In the genomic region with DNA sequence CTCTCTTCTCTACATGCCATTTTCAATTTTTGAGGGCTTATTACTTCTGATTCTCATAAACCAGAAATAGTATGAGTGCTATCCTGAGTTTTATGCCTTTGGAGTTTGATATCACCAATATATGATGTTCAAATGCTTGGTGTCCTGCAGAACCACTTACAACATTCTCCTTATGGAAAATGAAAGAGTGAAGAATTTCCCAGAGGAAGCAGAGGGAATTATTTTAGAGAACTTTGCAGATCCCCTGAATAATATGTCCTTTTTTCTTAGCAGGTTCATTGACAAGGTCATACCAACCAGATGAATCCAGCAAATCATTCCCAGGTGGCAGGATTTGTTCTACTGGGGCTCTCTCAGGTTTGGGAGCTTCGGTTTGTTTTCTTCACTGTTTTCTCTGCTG, we compare ENCODE assay signal across 38 cellular contexts. TPM values are rescaled to one million over a fixed set of nuclear protein-coding genes. Genes with fewer than 3 reads are reported as not detected.
"Had no signal": no experiment of that assay in that cellular context is flagged by ENCODE, and none has a peak within 500 bp of the region (broad histone marks: within the 10 kb centered on the region; RNA-seq: fewer than 3 reads in every experiment).

A gene (plus strand): TSS at position 301 of the 400 bp plus-strand sequence. CDS start 0 bp downstream, at position 301.

- H3K36me3 ChIP-seq: adrenal gland, ascending aorta, brain microvascular endothelial cell, cardiac muscle cell had no signal

- H3K4me3 ChIP-seq: adrenal gland, ascending aorta, body of pancreas, cardiac muscle cell had no signal

- H3K4me1 ChIP-seq: adrenal gland, ascending aorta had no signal

- H3K27me3 ChIP-seq: adrenal gland, ascending aorta, body of pancreas, brain microvascular endothelial cell, cardiac muscle cell had no signal

- H3K27ac ChIP-seq: adrenal gland, ascending aorta, body of pancreas, brain microvascular endothelial cell, cardiac muscle cell had no signal

- H3K9me3 ChIP-seq: adrenal gland, ascending aorta, body of pancreas had no signal

- DNase-seq: activated effector memory CD4-positive, alpha-beta T cell treated with anti-CD3 and anti-CD28 coated beads, Interleukin-2, amount 50 U/mL, for 16 hours; activated effector memory CD4-positive, alpha-beta T cell treated with Interleukin-2 at 50 U/mL for 16 hours; activated gamma-delta T cell; activated gamma-delta T cell treated with Interleukin-2 at 50 U/mL for 16 hours; activated naive CD4-positive, alpha-beta T cell; activated naive CD4-positive, alpha-beta T cell treated with anti-CD3 and anti-CD28 coated beads for 36 hours; activated naive CD4-positive, alpha-beta T cell treated with anti-CD3 and anti-CD28 coated beads, Interleukin-2, amount 10 ng/mL, durations not matched to agents 7 days and 5 days; activated naive CD4-positive, alpha-beta T cell treated with anti-CD3 and anti-CD28 coated beads, Interleukin-2, amount 50 U/mL, for 16 hours; activated naive CD4-positive, alpha-beta T cell treated with Interleukin-2 at 50 U/mL for 16 hours; activated naive CD8-positive, alpha-beta T cell treated with anti-CD3 and anti-CD28 coated beads for 36 hours; activated naive CD8-positive, alpha-beta T cell treated with anti-CD3 and anti-CD28 coated beads, Interleukin-2, amount 10 ng/mL, durations not matched to agents 7 days and 5 days; activated naive CD8-positive, alpha-beta T cell treated with anti-CD3 and anti-CD28 coated beads, Interleukin-2, amount 50 U/mL, for 24 hours; activated T-cell treated with anti-CD3 and anti-CD28 coated beads, Interleukin-2, amount 50 U/mL, for 1 hour; activated T-cell treated with anti-CD3 and anti-CD28 coated beads, Interleukin-2, amount 50 U/mL, for 24 hours; activated T-cell treated with anti-CD3 and anti-CD28 coated beads, Interleukin-2, amount 50 U/mL, for 4 hours; activated T-cell treated with anti-CD3 and anti-CD28 coated beads, Interleukin-2, amount 50 U/mL, for 48 hours; activated T-cell treated with anti-CD3 and anti-CD28 coated beads, Interleukin-2, amount 50 U/mL, for 72 hours; adrenal gland; amniotic stem cell; amygdala; anterior cingulate cortex; aorta; body of pancreas; brain microvascular endothelial cell; caudate nucleus; central memory CD4-positive, alpha-beta T cell; cerebellar nuclear complex had no signal

RNA-seq across cellular contexts. Expression of the gene that starts here (rescaled TPM):
- total RNA-seq: activated naive CD4-positive, alpha-beta T cell treated with anti-CD3 and anti-CD28 coated beads for 36 hours; activated naive CD4-positive, alpha-beta T cell treated with anti-CD3 and anti-CD28 coated beads, Interleukin-2, amount 50 U/mL, for 72 hours; activated naive CD8-positive, alpha-beta T cell treated with anti-CD3 and anti-CD28 coated beads for 36 hours; activated naive CD8-positive, alpha-beta T cell treated with anti-CD3 and anti-CD28 coated beads, Interleukin-2, amount 10 ng/mL, durations not matched to agents 7 days and 5 days; activated T-cell treated with anti-CD3 and anti-CD28 coated beads, Interleukin-2, amount 50 U/mL, for 4 hours; activated T-cell treated with anti-CD3 and anti-CD28 coated beads, Interleukin-2, amount 50 U/mL, for 72 hours; activated T-helper 1 cell treated with anti-CD3 and anti-CD28 coated beads, Interleukin-12 subunit alpha, Interleukin-12 subunit beta, Interleukin-2, Interleukin-4 antibody, amounts not matched to agents 30 ng/mL and 10 ng/mL and 1 ng/mL, durations not matched to agents 14 hours and 24 hours and 36 hours; activated T-helper 17 cell treated with anti-CD3 and anti-CD28 coated beads, Interleukin-2, amount 50 U/mL, for 72 hours; activated T-helper 2 cell treated with anti-CD3 and anti-CD28 coated beads, Interferon-gamma antibody, Interleukin-2, Interleukin-4, amounts not matched to agents 10 μg/mL and 5 μg/mL and 100 μg/mL, durations not matched to agents 14 hours and 24 hours and 36 hours; adrenal gland; aorta; ascending aorta; astrocyte; bronchial epithelial cell; cardiac septum; cerebellum; chondrocyte had no signal
